ENCODE assay signal across 16 cellular contexts in genomic region chr12:34291001-34291400, GRCh38.
"Had no signal": no experiment of that assay in that cellular context is flagged by ENCODE, and none has a peak within 500 bp of the region (broad histone marks: within the 10 kb centered on the region; RNA-seq: fewer than 3 reads in every experiment).

No MANE protein-coding gene starts in this region.

- H3K9me3 ChIP-seq: adrenal gland, gastrocnemius medialis, testis had no signal

- DNase-seq: activated CD4-positive, CD25-positive, alpha-beta regulatory T cell treated with anti-CD3 and anti-CD28 coated beads, Interleukin-2, amount 50 U/mL, for 72 hours; erythroblast; gastrocnemius medialis; immature natural killer cell; stomach; T-helper 9 cell; testis had no signal

- H3K27me3 ChIP-seq: adrenal gland, gastrocnemius medialis, stomach, testis had no signal

- H3K4me3 ChIP-seq: adrenal gland, dorsolateral prefrontal cortex, gastrocnemius medialis, heart left ventricle, smooth muscle cell, stomach had no signal

- ATAC-seq: activated T-helper 17 cell treated with anti-CD3 and anti-CD28 coated beads, Interleukin-2, amount 50 U/mL, for 72 hours; gastrocnemius medialis; heart left ventricle; left colon; naive thymus-derived CD8-positive, alpha-beta T cell; right cardiac atrium; T-cell had no signal

- H3K4me1 ChIP-seq: adrenal gland, gastrocnemius medialis, heart left ventricle, stomach, testis had no signal

- H3K36me3 ChIP-seq: adrenal gland, gastrocnemius medialis, heart left ventricle, stomach had no signal

- H3K27ac ChIP-seq: adrenal gland, dorsolateral prefrontal cortex, gastrocnemius medialis, heart left ventricle, stomach, testis had no signal
